ENCODE assay signal across 28 cellular contexts in the genomic region with DNA sequence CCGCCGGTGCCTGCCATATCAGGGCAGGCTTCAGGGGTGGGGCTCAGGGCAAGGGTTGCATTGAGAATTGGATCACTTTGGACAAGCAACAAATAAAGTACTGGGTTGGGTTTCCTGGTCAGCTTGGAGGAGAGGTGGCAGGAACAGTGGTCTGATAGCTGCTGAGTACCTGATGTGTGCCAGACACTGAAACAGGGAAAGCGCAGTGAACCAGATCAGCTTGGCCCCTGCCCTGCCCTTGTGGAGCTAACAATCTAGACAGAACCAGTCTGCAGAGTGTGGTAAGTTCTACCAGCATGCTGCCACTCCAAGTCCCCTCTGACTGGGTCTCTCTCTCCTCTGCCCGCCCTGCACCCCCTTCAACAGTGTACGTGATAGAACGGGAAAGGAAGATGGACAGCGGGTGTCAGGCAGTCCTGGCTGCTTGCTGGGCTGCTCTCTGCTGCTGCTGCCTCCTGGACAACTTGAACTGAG. TPM values are rescaled to one million over a fixed set of nuclear protein-coding genes. Genes with fewer than 3 reads are reported as not detected.
DNase-seq lines count a peak whose midpoint lies in the region; ATAC-seq, FAIRE-seq and TF ChIP-seq lines count a peak whose summit lies in the region.
"Had no signal": no experiment of that assay in that cellular context is flagged by ENCODE, and none has a peak within 500 bp of the region (broad histone marks: within the 10 kb centered on the region; RNA-seq: fewer than 3 reads in every experiment).

No MANE protein-coding gene starts in this region.

- H3K27ac ChIP-seq in Panc1 (ENCODE audit: low read length) (no peak overlapping the region), heart left ventricle (peak overlapping the region in 11 of 12 donors; percentile 11 to 77 (median 58)), gastrocnemius medialis (peak overlapping the region; percentile 74 to 96 (median 88))
- H3K27ac ChIP-seq: RWPE1, SK-N-MC, uterus had no signal

- no peak for FAIRE-seq in H54 (lab: Jason Lieb, UNC)
- FAIRE-seq: kidney had no signal

- H3K9me3 ChIP-seq in Panc1 (ENCODE audit: control insufficient read depth, insufficient read depth, low read depth, low read length): no peaks in the 10 kb centered on the region
- H3K9me3 ChIP-seq in heart left ventricle: no peaks in the 10 kb centered on the region
- no peaks in the 10 kb centered on the region for H3K9me3 ChIP-seq in mucosa of descending colon
- H3K9me3 ChIP-seq in gastrocnemius medialis: no peaks in the 10 kb centered on the region
- H3K9me3 ChIP-seq: uterus had no signal

- TF ChIP-seq CTCF in Panc1 (IDR thresholded peaks at IDR 0.05) (no peak), heart left ventricle (IDR thresholded peaks at IDR 0.05) (peak in 1 of 12 donors; percentile 24), mucosa of descending colon (IDR thresholded peaks at IDR 0.05) (no peak), gastrocnemius medialis (IDR thresholded peaks at IDR 0.05 in 4 of 5, conservative IDR thresholded peaks at IDR 0.05 in 1 of 5) (no peak)

- intact Hi-C loops in Panc1 (cut with micrococcal nuclease; ENCODE audit: unreplicated experiment): no loop called here
- intact Hi-C loops in heart left ventricle (cut with DNase I): loop anchor here in 1 of 10 donors (5.0 kb wide), 1 partner anchor 46 kb away; no protein-coding TSS in a partner anchor
- intact Hi-C loops in mucosa of descending colon (cut with DNase I, micrococcal nuclease): no loop called here
- intact Hi-C loops in gastrocnemius medialis (cut with DNase I; ENCODE audit: low total_unique reads): no loop called here

- DNase-seq in Panc1 (ENCODE audit: low read depth, low spot score) (no peak), heart left ventricle (peak in 3 of 5 donors; percentile 44 to 64 (median 58)), mucosa of descending colon (peak; percentile 74 to 81 (median 76)), gastrocnemius medialis (peak in 1 of 2 donors; percentile 64), NCI-H774 (lab: John Stamatoyannopoulos, UW) (no peak), H54 (ENCODE audit: insufficient read length, low spot score) (no peak)
- DNase-seq in activated T-cell treated with anti-CD3 and anti-CD28 coated beads, Interleukin-2, amount 50 U/mL, for 1 hour: no peak
- DNase-seq: activated CD4-positive, alpha-beta T cell treated with anti-CD3 and anti-CD28 coated beads, Interleukin-2, amount 10 ng/mL, durations not matched to agents 24 days and 14 days; activated gamma-delta T cell; activated naive CD8-positive, alpha-beta T cell treated with anti-CD3 and anti-CD28 coated beads for 36 hours; activated T-cell treated with anti-CD3 and anti-CD28 coated beads, Interleukin-2, amount 50 U/mL, for 24 hours; AML-193; anterior cingulate cortex; CD4-positive, CD25-positive, alpha-beta regulatory T cell; DND-41; effector memory CD4-positive, alpha-beta T cell; GF-D8; glutamatergic neuron; kidney; NCI-H2107; NCI-H446 treated with DMSO at 0.1 percent for 48 hours; uterus had no signal

- H3K4me1 ChIP-seq in Panc1 (ENCODE audit: control insufficient read depth, insufficient read depth, low read length) (no peaks in the 10 kb centered on the region), heart left ventricle (peaks cover under 1 to 47% (median 17%) of the 10 kb centered on the region in 12 donors), mucosa of descending colon (ENCODE audit: low read depth) (peaks cover 16% of the 10 kb centered on the region), gastrocnemius medialis (peaks cover 56 to 69% of the 10 kb centered on the region in 2 donors)
- H3K4me1 ChIP-seq: uterus had no signal

- in situ Hi-C loops in Panc1 (cut with HindIII; ENCODE audit: low pct_unique_long_range_greater_than_20kb, low sequenced_read_pairs): no loop called here
- in situ Hi-C loops in gastrocnemius medialis (cut with MboI; ENCODE audit: low sequenced_read_pairs in 4 of 4): loop anchor here in 1 of 4 donors (25.0 kb wide), 1 partner anchor 334 kb away; a partner anchor contains a TSS

- WGBS in heart left ventricle, 4 donors: 44 to 59% (median 50%) methylated on average over 7 of the region's 7 CpGs

- H3K27me3 ChIP-seq in Panc1 (ENCODE audit: control insufficient read depth, insufficient read depth, low read length) (no peaks in the 10 kb centered on the region), heart left ventricle (no peaks in the 10 kb centered on the region), gastrocnemius medialis (no peaks in the 10 kb centered on the region)
- H3K27me3 ChIP-seq: uterus had no signal

- H3K36me3 ChIP-seq in Panc1 (ENCODE audit: control insufficient read depth, insufficient read depth, low read length): no peaks in the 10 kb centered on the region
- no peaks in the 10 kb centered on the region for H3K36me3 ChIP-seq in heart left ventricle
- H3K36me3 ChIP-seq in mucosa of descending colon (ENCODE audit: low read depth): no peaks in the 10 kb centered on the region
- H3K36me3 ChIP-seq in gastrocnemius medialis: no peaks in the 10 kb centered on the region
- H3K36me3 ChIP-seq: uterus had no signal

- TF ChIP-seq POLR2A in heart left ventricle (IDR thresholded peaks at IDR 0.05): no peak
- TF ChIP-seq POLR2A in gastrocnemius medialis (IDR thresholded peaks at IDR 0.05): no peak
- no peak for TF ChIP-seq POLR2A in H54 (IDR thresholded peaks at IDR 0.05; ENCODE audit: low read depth, low read length)

- ATAC-seq in Panc1 (peak; percentile 52; the same call in 1 of the 2 replicates), heart left ventricle (peak; percentile 69 to 86 (median 76)), mucosa of descending colon (peak; percentile 94), gastrocnemius medialis (peak; percentile 50 to 65), GM18873 (IDR thresholded peaks at IDR 0.05; ENCODE audit: low FRiP score, unreplicated experiment) (no peak)
- ATAC-seq: GM23338; stimulated activated memory B cell treated with anti-CD40 and anti-IgM and Interleukin-4, amounts not matched to agents 10 μg/mL and 1 μg/mL and 100 μg/mL, for 72 hours; WTC11 had no signal

- BruUV-seq in Panc1 (replicated peaks; lab: Mats Ljungman, UMichigan): no TSS peak

- POLR2A ChIA-PET in Panc1 (lab: Charles Lee): no interaction called here

- CTCF ChIA-PET in Panc1 (lab: Charles Lee): no interaction called here

- H3K4me3 ChIP-seq in Panc1 (ENCODE audit: low read depth in 2 of 2, low read length in 2 of 2): no peak overlapping the region
- no peak overlapping the region for H3K4me3 ChIP-seq in heart left ventricle
- H3K4me3 ChIP-seq in mucosa of descending colon: no peak overlapping the region
- H3K4me3 ChIP-seq in gastrocnemius medialis: no peak overlapping the region
- H3K4me3 ChIP-seq: GM23338, SK-N-MC, uterus had no signal

RNA-seq across cellular contexts. Expression of a gene that starts 53.4 kb away (rescaled TPM):
- total RNA-seq in Panc1 (2021; ENCODE audit: unreplicated experiment): 126 TPM
- 185 TPM for polyA plus RNA-seq in Panc1 (2012; ENCODE audit: insufficient read length)
- 100 to 1,000 TPM in 3 of 9 donors, 10 to 100 TPM in 6; 58.1 to 222 (median 94.5) TPM for total RNA-seq in heart left ventricle
- polyA plus RNA-seq in heart left ventricle: 100 to 1,000 TPM in 1 of 2 donors, 10 to 100 TPM in 1; 82.0 to 238 TPM
- 100 to 1,000 TPM in 2 of 3 donors, 10 to 100 TPM in 1; 76.3 to 175 (median 136) TPM for total RNA-seq in mucosa of descending colon
- 100 to 1,000 TPM; 304 to 593 (median 336) TPM for total RNA-seq in gastrocnemius medialis

Comparison
In these comparisons a context has a peak if more than half of its experiments do, and no peak if none do; other contexts are left out.
1. DNase-seq: peak in heart left ventricle (3 of 5) and mucosa of descending colon (3 of 3); none in Panc1 (single experiment), activated T-cell treated with anti-CD3 and anti-CD28 coated beads, Interleukin-2, amount 50 U/mL, for 1 hour (single experiment), NCI-H774 (single experiment) and H54 (single experiment).